Comparison of ENCODE assay signal across 16 cellular contexts in the genomic region with DNA sequence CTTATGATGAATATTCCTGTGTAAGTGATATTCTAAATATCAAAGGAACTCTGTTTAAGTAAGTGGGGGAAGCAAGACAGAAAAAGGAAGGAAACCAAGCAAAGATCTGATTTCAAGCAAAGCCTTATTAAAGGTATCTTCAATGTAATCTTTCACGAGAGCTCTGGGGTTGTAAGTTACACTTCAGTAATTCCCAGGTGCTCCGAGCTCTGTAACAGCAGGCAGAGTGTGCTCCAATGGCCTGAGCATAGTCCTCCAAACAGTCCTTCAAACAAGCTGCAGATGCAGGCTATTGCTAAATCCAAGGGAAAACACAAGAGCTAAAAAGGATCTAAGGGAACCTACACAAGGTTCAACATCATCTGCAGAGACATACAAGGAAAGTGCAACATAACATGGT.
"Had no signal": no experiment of that assay in that cellular context is flagged by ENCODE, and none has a peak within 500 bp of the region (broad histone marks: within the 10 kb centered on the region; RNA-seq: fewer than 3 reads in every experiment).

No MANE protein-coding gene starts in this region.

- H3K4me3 ChIP-seq: heart right ventricle, skin epidermis, tibial artery, vagina had no signal

- H3K27me3 ChIP-seq: heart right ventricle, tibial artery, vagina had no signal

- DNase-seq: activated CD4-positive, alpha-beta T cell treated with anti-CD3 and anti-CD28 coated beads, Interleukin-2, amount 50 U/mL, for 4 hours; activated CD4-positive, CD25-positive, alpha-beta regulatory T cell treated with anti-CD3 and anti-CD28 coated beads, Interleukin-2, amount 50 U/mL, for 72 hours; activated CD8-positive, alpha-beta memory T cell treated with anti-CD3 and anti-CD28 coated beads, Interleukin-2, amount 10 ng/mL, durations not matched to agents 7 days and 5 days; activated effector memory CD4-positive, alpha-beta T cell treated with anti-CD3 and anti-CD28 coated beads, Interleukin-2, amount 50 U/mL, for 16 hours; activated T-cell treated with anti-CD3 and anti-CD28 coated beads, Interleukin-2, amount 50 U/mL, for 4 hours; amygdala; cortex of kidney; effector CD8-positive, alpha-beta T cell; heart right ventricle; kidney; tibial artery had no signal

- H3K27ac ChIP-seq: heart right ventricle, parathyroid adenoma, skin epidermis, tibial artery, vagina had no signal

- H3K9ac ChIP-seq: parathyroid adenoma had no signal

- ATAC-seq: activated CD8-positive, alpha-beta memory T cell treated with anti-CD3 and anti-CD28 coated beads, Interleukin-2, amount 10 ng/mL, durations not matched to agents 7 days and 5 days; activated naive CD4-positive, alpha-beta T cell treated with anti-CD3 and anti-CD28 coated beads, Interleukin-2, amount 50 U/mL, for 72 hours; activated T-cell treated with anti-CD3 and anti-CD28 coated beads, Interleukin-2, amount 50 U/mL, for 4 hours; heart right ventricle; stimulated activated memory B cell treated with anti-CD40 and anti-IgM and Interleukin-4, amounts not matched to agents 10 μg/mL and 1 μg/mL and 100 μg/mL, for 72 hours had no signal

- H3K4me1 ChIP-seq: heart right ventricle, parathyroid adenoma, tibial artery, vagina had no signal

- H3K79me2 ChIP-seq: parathyroid adenoma had no signal

- H2AFZ ChIP-seq: parathyroid adenoma had no signal

- H3K9me3 ChIP-seq: heart right ventricle, tibial artery, vagina had no signal

- H3K36me3 ChIP-seq: heart right ventricle, tibial artery, vagina had no signal
